Comparison of ENCODE assay signal across 26 cellular contexts in the genomic region with DNA sequence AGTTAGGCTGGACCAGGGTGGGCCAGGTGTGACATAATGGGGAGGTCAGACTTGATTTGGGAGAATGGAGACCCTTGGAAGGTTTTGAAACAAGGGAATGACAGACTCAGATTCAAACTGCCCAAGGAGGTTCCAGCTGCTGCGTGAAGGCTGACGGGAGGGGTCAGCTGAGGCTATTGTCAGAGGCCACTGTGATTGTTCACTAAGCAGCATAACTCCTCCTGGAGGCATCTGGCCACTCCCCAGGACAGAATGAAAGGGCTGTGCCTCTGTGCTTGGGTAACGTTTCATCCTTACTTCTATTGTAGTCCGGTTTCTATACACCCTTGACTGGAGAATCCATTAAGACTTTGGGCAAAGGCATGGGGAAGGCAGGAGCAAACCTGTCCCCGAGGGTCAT.
DNase-seq lines count a peak whose midpoint lies in the region; ATAC-seq and TF ChIP-seq lines count a peak whose summit lies in the region.
"Had no signal": no experiment of that assay in that cellular context is flagged by ENCODE, and none has a peak within 500 bp of the region (broad histone marks: within the 10 kb centered on the region; RNA-seq: fewer than 3 reads in every experiment).

No MANE protein-coding gene starts in this region.

- H3K23ac ChIP-seq in H9 (ENCODE audit: insufficient read length, low read depth, low read length) = no peak overlapping the region

- H4K91ac ChIP-seq in H9 (ENCODE audit: insufficient read length, low read depth, low read length) = no peak overlapping the region

- H3K27me3 Mint-ChIP-seq in H9 (ENCODE audit: low read depth) (peaks cover 46% of the 10 kb centered on the region), endodermal cell (ENCODE audit: insufficient read depth) (peaks cover 31% of the 10 kb centered on the region)
- H3K27me3 Mint-ChIP-seq: activated CD4-positive, alpha-beta T cell treated with anti-CD3 and anti-CD28 coated beads, Interleukin-2, amount 10 ng/mL, durations not matched to agents 24 days and 14 days; activated naive CD8-positive, alpha-beta T cell; stimulated activated naive CD8-positive, alpha-beta T cell treated with anti-CD3 and anti-CD28 coated beads, Interleukin-15, Interleukin-2, amounts not matched to agents 100 ng/mL and 50 ng/mL, for 24 hours had no signal

- H4K20me1 ChIP-seq in H9 (ENCODE audit: control insufficient read depth, insufficient read depth, insufficient read length) = no peaks in the 10 kb centered on the region

- peak overlapping the region; percentile 25 to 60; a peak in 3 of 5 replicates for H3K4me3 Mint-ChIP-seq in H9
- no peak overlapping the region for H3K4me3 Mint-ChIP-seq in endodermal cell
- H3K4me3 Mint-ChIP-seq: activated CD4-positive, alpha-beta T cell treated with anti-CD3 and anti-CD28 coated beads, Interleukin-2, amount 10 ng/mL, durations not matched to agents 24 days and 14 days; activated naive CD8-positive, alpha-beta T cell; B cell; CD4-positive, alpha-beta memory T cell; nephron; stimulated activated naive CD8-positive, alpha-beta T cell treated with anti-CD3 and anti-CD28 coated beads, Interleukin-15, Interleukin-2, amounts not matched to agents 100 ng/mL and 50 ng/mL, for 24 hours; T-cell had no signal

- no peaks in the 10 kb centered on the region for H3K79me1 ChIP-seq in H9 (ENCODE audit: insufficient read depth, low read depth, low read length, poor library complexity, severe bottlenecking)

- H3K9me3 Mint-ChIP-seq in H9 (peaks cover 0 to 2% of the 10 kb centered on the region in 2 experiments; a peak in 2 of 5 replicates), endodermal cell (no peaks in the 10 kb centered on the region)
- H3K9me3 Mint-ChIP-seq: activated CD4-positive, alpha-beta T cell treated with anti-CD3 and anti-CD28 coated beads, Interleukin-2, amount 10 ng/mL, durations not matched to agents 24 days and 14 days; nephron; stimulated activated naive CD8-positive, alpha-beta T cell treated with anti-CD3 and anti-CD28 coated beads, Interleukin-15, Interleukin-2, amounts not matched to agents 100 ng/mL and 50 ng/mL, for 24 hours; T-cell had no signal

- H3T11ph ChIP-seq in H9 (ENCODE audit: low read length) = no peak overlapping the region

- TF ChIP-seq POLR2A in gastroesophageal sphincter (IDR thresholded peaks at IDR 0.05) = no peak
- TF ChIP-seq POLR2A in esophagus muscularis mucosa (IDR thresholded peaks at IDR 0.05; ENCODE audit: low read depth) = no peak

- no peak overlapping the region for H3K4me3 ChIP-seq in endodermal cell (ENCODE audit: low read length)
- H3K4me3 ChIP-seq in gastroesophageal sphincter = no peak overlapping the region
- H3K4me3 ChIP-seq in esophagus muscularis mucosa = no peak overlapping the region
- H3K4me3 ChIP-seq: coronary artery, heart left ventricle, pancreas, right atrium auricular region, thyroid gland, vagina had no signal

- no peak overlapping the region for H3K4ac ChIP-seq in H9 (ENCODE audit: low read depth, low read length)

- H3K4me2 ChIP-seq in H9 (ENCODE audit: insufficient read depth, insufficient read length, low read length) = peak overlapping the region; percentile 5

- H2BK15ac ChIP-seq in H9 (ENCODE audit: low read depth, low read length) = no peak overlapping the region

- no peak overlapping the region for H2BK5ac ChIP-seq in H9 (ENCODE audit: insufficient read length, low read length)

- H3K27ac Mint-ChIP-seq in H9 (no peak overlapping the region), endodermal cell (no peak overlapping the region)
- H3K27ac Mint-ChIP-seq: activated CD4-positive, alpha-beta T cell treated with anti-CD3 and anti-CD28 coated beads, Interleukin-2, amount 10 ng/mL, durations not matched to agents 24 days and 14 days; activated naive CD8-positive, alpha-beta T cell; B cell; CD4-positive, alpha-beta memory T cell; stimulated activated naive CD8-positive, alpha-beta T cell treated with anti-CD3 and anti-CD28 coated beads, Interleukin-15, Interleukin-2, amounts not matched to agents 100 ng/mL and 50 ng/mL, for 24 hours; T-cell had no signal

- H3K4me1 Mint-ChIP-seq in H9 (peaks cover 40 to 50% of the 10 kb centered on the region in 2 experiments), endodermal cell (peaks cover 19% of the 10 kb centered on the region)
- H3K4me1 Mint-ChIP-seq: activated CD4-positive, alpha-beta T cell treated with anti-CD3 and anti-CD28 coated beads, Interleukin-2, amount 10 ng/mL, durations not matched to agents 24 days and 14 days; B cell; CD4-positive, alpha-beta memory T cell; T-cell had no signal

- no peak overlapping the region for H2AFZ ChIP-seq in H9 (ENCODE audit: low read length)

- TF ChIP-seq CTCF in H9 (conservative IDR thresholded peaks at IDR 0.05) (no peak), endodermal cell (conservative IDR thresholded peaks at IDR 0.05) (no peak), gastroesophageal sphincter (IDR thresholded peaks at IDR 0.05) (no peak), esophagus muscularis mucosa (IDR thresholded peaks at IDR 0.05) (no peak)

- H2BK12ac ChIP-seq in H9 (ENCODE audit: insufficient read length, low read depth, low read length) = no peak overlapping the region

- peaks cover 8% of the 10 kb centered on the region; the same call in 1 of the 2 replicates for H3K4me1 ChIP-seq in H9 (ENCODE audit: insufficient read depth, low read length)
- peaks cover 17% of the 10 kb centered on the region for H3K4me1 ChIP-seq in endodermal cell (ENCODE audit: control insufficient read depth, insufficient read depth, low read length)
- peaks cover 0 to 2% (median 0%) of the 10 kb centered on the region in 3 donors for H3K4me1 ChIP-seq in gastroesophageal sphincter
- H3K4me1 ChIP-seq in esophagus muscularis mucosa = peaks cover 0 to under 1% (median 0%) of the 10 kb centered on the region in 4 donors
- H3K4me1 ChIP-seq: pancreas, right atrium auricular region, thyroid gland, vagina had no signal

- no peaks in the 10 kb centered on the region for H3K23me2 ChIP-seq in H9 (ENCODE audit: insufficient read length, low read depth, low read length, poor library complexity, severe bottlenecking)

- intact Hi-C loops in esophagus muscularis mucosa (cut with DNase I) = no loop called here

- H3K14ac ChIP-seq in H9 (ENCODE audit: insufficient read depth, low read length) = no peak overlapping the region

- no peak overlapping the region for H4K5ac ChIP-seq in H9 (ENCODE audit: insufficient read length, low read depth, low read length)

- DNase-seq in H9 = no peak
- peak; percentile 83 for DNase-seq in NCI-H82 (lab: John Stamatoyannopoulos, UW)
- no peak for DNase-seq in endodermal cell
- peak; percentile 66 for DNase-seq in putamen (ENCODE audit: low spot score)
- DNase-seq in esophagus muscularis mucosa (ENCODE audit: extremely low spot score) = no peak
- DNase-seq: activated CD4-positive, alpha-beta T cell treated with anti-CD3 and anti-CD28 coated beads, Interleukin-2, amount 10 ng/mL, durations not matched to agents 24 days and 14 days; activated effector memory CD4-positive, alpha-beta T cell treated with Interleukin-2 at 50 U/mL for 16 hours; CD4-positive, alpha-beta memory T cell; Kasumi-1; kidney; NCI-H1436; pancreas; stimulated activated CD4-positive, alpha-beta T cell treated with anti-CD3 and anti-CD28 coated beads, Interleukin-1b, Interleukin-23, amount 100 ng/mL, for 48 hours; T-cell; thyroid gland had no signal

- H3K36me3 ChIP-seq in endodermal cell (ENCODE audit: control insufficient read depth, insufficient read depth, low read length) (no peaks in the 10 kb centered on the region), gastroesophageal sphincter (no peaks in the 10 kb centered on the region), esophagus muscularis mucosa (no peaks in the 10 kb centered on the region)
- H3K36me3 ChIP-seq: heart left ventricle, pancreas, right atrium auricular region, thyroid gland, vagina had no signal

- no CpG with 5 or more reads among the region's 5 CpGs for WGBS in H9 (ENCODE audit: extremely low coverage, insufficient read length, low lambda C conversion rate)
- WGBS in endodermal cell (ENCODE audit: insufficient coverage in 1 of 2, insufficient read length in 1 of 2), 2 experiments = 56 to 57% methylated on average over 5 of the region's 5 CpGs
- WGBS in gastroesophageal sphincter (ENCODE audit: low coverage in 1 of 2), 2 donors = 70 to 100% methylated on average over 2 of the region's 5 CpGs
- 89% methylated on average over 5 of the region's 5 CpGs for WGBS in esophagus muscularis mucosa

- no peak overlapping the region for H3K56ac ChIP-seq in H9 (ENCODE audit: insufficient read length, low read depth, low read length)

- no peak overlapping the region for H2BK120ac ChIP-seq in H9 (ENCODE audit: low read depth, low read length, poor library complexity, severe bottlenecking)

- no peaks in the 10 kb centered on the region for H3K79me2 ChIP-seq in H9 (ENCODE audit: insufficient read depth, low read length)

- H3K9ac ChIP-seq in H9 (ENCODE audit: extremely low read depth, insufficient read length, low read length) = no peak overlapping the region
- H3K9ac ChIP-seq in endodermal cell (ENCODE audit: extremely low read depth, low read length, poor library complexity, severe bottlenecking) = no peak overlapping the region

- H3K27ac ChIP-seq in H9 (ENCODE audit: insufficient read length, low read depth, low read length) (no peak overlapping the region), endodermal cell (ENCODE audit: low read depth, low read length) (peak overlapping the region; percentile 14), gastroesophageal sphincter (no peak overlapping the region), esophagus muscularis mucosa (replicated peaks in 1 of 4) (no peak overlapping the region)
- H3K27ac ChIP-seq: coronary artery, heart left ventricle, pancreas, right atrium auricular region, thyroid gland, vagina had no signal

- H3K27me3 ChIP-seq in H9 (ENCODE audit: insufficient read depth, low read length) = no peaks in the 10 kb centered on the region
- H3K27me3 ChIP-seq in endodermal cell (ENCODE audit: control insufficient read depth, insufficient read depth, low read length, poor library complexity, severe bottlenecking) = peaks cover 26% of the 10 kb centered on the region
- H3K27me3 ChIP-seq in gastroesophageal sphincter = peaks cover 4% of the 10 kb centered on the region
- peaks cover 0 to 6% (median 0%) of the 10 kb centered on the region in 4 donors for H3K27me3 ChIP-seq in esophagus muscularis mucosa
- H3K27me3 ChIP-seq: heart left ventricle, pancreas, right atrium auricular region, thyroid gland, vagina had no signal

- no peak overlapping the region for H3K18ac ChIP-seq in H9 (ENCODE audit: insufficient read length, low read depth, low read length)

- no peak overlapping the region for H2BK20ac ChIP-seq in H9 (ENCODE audit: low read depth, low read length, poor library complexity, severe bottlenecking)

- H4K8ac ChIP-seq in H9 (replicated peaks; ENCODE audit: insufficient read length, low read depth, low read length) = no peak overlapping the region

- ATAC-seq in gastroesophageal sphincter = no peak
- no peak for ATAC-seq in GM19324 (IDR thresholded peaks at IDR 0.05; ENCODE audit: low FRiP score, unreplicated experiment)
- ATAC-seq in GM19397 (IDR thresholded peaks at IDR 0.05; ENCODE audit: unreplicated experiment) = no peak
- ATAC-seq: heart left ventricle, pancreas, T-cell had no signal

- H3K9me3 ChIP-seq in H9 (ENCODE audit: control insufficient read depth, low read depth, low read length) (no peaks in the 10 kb centered on the region), endodermal cell (ENCODE audit: control insufficient read depth, low read length) (no peaks in the 10 kb centered on the region), gastroesophageal sphincter (no peaks in the 10 kb centered on the region), esophagus muscularis mucosa (no peaks in the 10 kb centered on the region)
- H3K9me3 ChIP-seq: heart left ventricle, pancreas, right atrium auricular region, thyroid gland, vagina had no signal

- no peak overlapping the region for H2AK5ac ChIP-seq in H9 (ENCODE audit: insufficient read length, low read length)

- TF ChIP-seq EP300 in gastroesophageal sphincter (IDR thresholded peaks at IDR 0.05) (no peak), esophagus muscularis mucosa (IDR thresholded peaks at IDR 0.05) (no peak)

- H3K36me3 Mint-ChIP-seq in H9 (ENCODE audit: insufficient read depth in 1 of 3, low read depth in 3 of 3) = no peaks in the 10 kb centered on the region; a peak in 1 of 7 replicates
- H3K36me3 Mint-ChIP-seq in endodermal cell (ENCODE audit: low read depth) = no peaks in the 10 kb centered on the region
- H3K36me3 Mint-ChIP-seq: activated naive CD8-positive, alpha-beta T cell; CD4-positive, alpha-beta memory T cell; T-cell had no signal

Comparison
In these comparisons a context has a peak if more than half of its experiments do, and no peak if none do; other contexts are left out.
1. DNase-seq: peak in NCI-H82 (single experiment) and putamen (single experiment); none in H9 (single experiment), endodermal cell (single experiment) and esophagus muscularis mucosa (single experiment).